In the genomic region with DNA sequence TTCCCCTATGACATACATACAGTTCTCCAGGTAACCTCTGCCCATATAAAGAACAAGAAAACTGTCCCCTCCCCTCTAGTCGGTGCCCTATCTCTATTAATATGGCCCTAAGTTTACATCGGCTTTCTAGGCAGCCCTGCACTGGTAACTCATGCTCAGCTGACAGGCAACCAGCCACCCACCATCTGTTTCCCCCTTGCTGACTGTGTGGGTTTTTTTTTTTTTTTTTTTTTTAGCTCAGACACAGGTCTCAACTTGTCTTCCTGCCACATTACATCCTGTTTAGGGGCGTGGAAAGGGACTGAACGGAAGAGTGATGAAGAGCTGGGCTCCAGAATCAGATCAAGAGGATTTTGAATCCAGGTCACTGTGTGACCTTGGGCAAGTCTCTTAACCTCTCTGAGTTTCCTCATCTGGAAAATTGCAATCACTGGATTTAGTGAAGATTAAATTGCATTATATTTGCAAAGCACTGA, we compare ENCODE assay signal across 9 cellular contexts. TPM values are rescaled to one million over a fixed set of nuclear protein-coding genes. Genes with fewer than 3 reads are reported as not detected.
DNase-seq lines count a peak whose midpoint lies in the region; ATAC-seq and TF ChIP-seq lines count a peak whose summit lies in the region.
"Had no signal": no experiment of that assay in that cellular context is flagged by ENCODE, and none has a peak within 500 bp of the region (broad histone marks: within the 10 kb centered on the region; RNA-seq: fewer than 3 reads in every experiment).

No MANE protein-coding gene starts in this region.

- H3K4me2 ChIP-seq in BLaER1 (peak overlapping the region; percentile 98), GM23338 (no peak overlapping the region)

- H3K27me3 Mint-ChIP-seq in activated T-cell treated with anti-CD3 and anti-CD28 coated beads, Interleukin-2, amount 50 U/mL, for 72 hours (ENCODE audit: low read depth), result no peaks in the 10 kb centered on the region
- no peaks in the 10 kb centered on the region for H3K27me3 Mint-ChIP-seq in natural killer cell treated with Interleukin-12 subunit alpha and Interleukin-12 subunit beta and Interleukin-15 and Interleukin-18, amount 100 ng/mL, for 72 hours
- H3K27me3 Mint-ChIP-seq in GM23338 (ENCODE audit: insufficient read depth, low read depth, poor library complexity), result peaks cover 22% of the 10 kb centered on the region

- H3K36me3 Mint-ChIP-seq in activated T-cell treated with anti-CD3 and anti-CD28 coated beads, Interleukin-2, amount 50 U/mL, for 72 hours (ENCODE audit: insufficient read depth in 2 of 2), result peaks cover 16 to 27% of the 10 kb centered on the region in 2 donors
- H3K36me3 Mint-ChIP-seq in natural killer cell treated with Interleukin-12 subunit alpha and Interleukin-12 subunit beta and Interleukin-15 and Interleukin-18, amount 100 ng/mL, for 72 hours, result peaks cover 28% of the 10 kb centered on the region
- H3K36me3 Mint-ChIP-seq in GM23338 (ENCODE audit: low read depth), result no peaks in the 10 kb centered on the region

- peaks cover 98% of the 10 kb centered on the region for H3K4me1 Mint-ChIP-seq in activated T-cell treated with anti-CD3 and anti-CD28 coated beads, Interleukin-2, amount 50 U/mL, for 72 hours (ENCODE audit: low read depth)
- H3K4me1 Mint-ChIP-seq in natural killer cell treated with Interleukin-12 subunit alpha and Interleukin-12 subunit beta and Interleukin-15 and Interleukin-18, amount 100 ng/mL, for 72 hours (ENCODE audit: low read depth in 2 of 2), result peaks cover 93% of the 10 kb centered on the region in 2 donors
- peaks cover 18% of the 10 kb centered on the region for H3K4me1 Mint-ChIP-seq in GM23338

- H4K20me1 ChIP-seq in BLaER1 (peaks cover 100% of the 10 kb centered on the region), GM23338 (replicated peaks; ENCODE audit: insufficient read depth) (no peaks in the 10 kb centered on the region)

- H3K36me3 ChIP-seq in BLaER1 (peaks cover 93% of the 10 kb centered on the region), GM23338 (ENCODE audit: insufficient read depth) (no peaks in the 10 kb centered on the region)

- H3K27ac ChIP-seq in BLaER1 (peak overlapping the region; percentile 98), GM23338 (ENCODE audit: low read depth) (no peak overlapping the region)

- H3K4me3 Mint-ChIP-seq in activated T-cell treated with anti-CD3 and anti-CD28 coated beads, Interleukin-2, amount 50 U/mL, for 72 hours, result peak overlapping the region; percentile 86 to 99
- H3K4me3 Mint-ChIP-seq in natural killer cell treated with Interleukin-12 subunit alpha and Interleukin-12 subunit beta and Interleukin-15 and Interleukin-18, amount 100 ng/mL, for 72 hours, result peak overlapping the region; percentile 81
- H3K4me3 Mint-ChIP-seq in GM23338, result no peak overlapping the region

- no peaks in the 10 kb centered on the region for H3K79me2 ChIP-seq in GM23338 (replicated peaks; ENCODE audit: insufficient read depth)

- peak; percentile 84 for DNase-seq in GM19240 (ENCODE audit: insufficient read length, low spot score)
- peak; percentile 97 for DNase-seq in NCI-H2171 treated with DMSO at 0.1 percent for 48 hours (lab: John Stamatoyannopoulos, UW)
- peak; percentile 65 to 75 for DNase-seq in activated T-cell treated with anti-CD3 and anti-CD28 coated beads, Interleukin-2, amount 50 U/mL, for 72 hours
- DNase-seq in natural killer cell treated with Interleukin-12 subunit alpha and Interleukin-12 subunit beta and Interleukin-15 and Interleukin-18, amount 100 ng/mL, for 72 hours (ENCODE audit: low spot score), result peak; percentile 76
- no peak for DNase-seq in GM23338 (ENCODE audit: low spot score)
- no peak for DNase-seq in NCI-H187 (lab: John Stamatoyannopoulos, UW)

- H2AFZ ChIP-seq in GM23338, result no peak overlapping the region

- H3K4me1 ChIP-seq in BLaER1, result peaks cover 100% of the 10 kb centered on the region
- no peaks in the 10 kb centered on the region for H3K4me1 ChIP-seq in GM23338 (ENCODE audit: insufficient read depth)

- no peak for TF ChIP-seq CTCF in GM23338 (conservative IDR thresholded peaks at IDR 0.05; ENCODE audit: low read depth in 2 of 2)

- H3F3A ChIP-seq in GM23338 (replicated peaks; ENCODE audit: low read depth), result no peaks in the 10 kb centered on the region

- peak; percentile 76 to 77 for ATAC-seq in activated T-cell treated with anti-CD3 and anti-CD28 coated beads, Interleukin-2, amount 50 U/mL, for 72 hours (replicated peaks in 1 of 2)
- peak; percentile 87 to 90 for ATAC-seq in natural killer cell treated with Interleukin-12 subunit alpha and Interleukin-12 subunit beta and Interleukin-15 and Interleukin-18, amount 100 ng/mL, for 72 hours
- no peak for ATAC-seq in GM23338
- ATAC-seq in HG03025 (IDR thresholded peaks at IDR 0.05; ENCODE audit: low FRiP score, unreplicated experiment), result no peak

- H3K27me3 ChIP-seq in BLaER1, result no peaks in the 10 kb centered on the region
- H3K27me3 ChIP-seq in GM23338 (ENCODE audit: insufficient read depth), result no peaks in the 10 kb centered on the region

- H3K4me3 ChIP-seq in BLaER1 (peak overlapping the region; percentile 93), GM23338 (no peak overlapping the region)

- H3K9me2 ChIP-seq in GM23338 (ENCODE audit: insufficient read depth), result no peaks in the 10 kb centered on the region

- H3K27ac Mint-ChIP-seq in activated T-cell treated with anti-CD3 and anti-CD28 coated beads, Interleukin-2, amount 50 U/mL, for 72 hours, result peak overlapping the region; percentile 87
- H3K27ac Mint-ChIP-seq in natural killer cell treated with Interleukin-12 subunit alpha and Interleukin-12 subunit beta and Interleukin-15 and Interleukin-18, amount 100 ng/mL, for 72 hours, result peak overlapping the region; percentile 98 to 100
- no peak overlapping the region for H3K27ac Mint-ChIP-seq in GM23338

- no peak overlapping the region for H3K9ac ChIP-seq in BLaER1

- no peaks in the 10 kb centered on the region for H3K9me3 Mint-ChIP-seq in activated T-cell treated with anti-CD3 and anti-CD28 coated beads, Interleukin-2, amount 50 U/mL, for 72 hours
- peaks cover 2% of the 10 kb centered on the region for H3K9me3 Mint-ChIP-seq in natural killer cell treated with Interleukin-12 subunit alpha and Interleukin-12 subunit beta and Interleukin-15 and Interleukin-18, amount 100 ng/mL, for 72 hours
- peaks cover 3% of the 10 kb centered on the region; the same call in 1 of the 3 replicates for H3K9me3 Mint-ChIP-seq in GM23338

- no peaks in the 10 kb centered on the region for H3K9me3 ChIP-seq in BLaER1

TF ChIP-seq in GM23338, 12 proteins besides CTCF, POLR2A, EP300 and RAD21:
- TF ChIP-seq NANOG (IDR thresholded peaks at IDR 0.05; ENCODE audit: borderline replicate concordance), result no peak
- no peak for TF ChIP-seq POLR2AphosphoS5 (IDR thresholded peaks at IDR 0.05; ENCODE audit: low read depth)
- no peak for TF ChIP-seq JUNB (IDR thresholded peaks at IDR 0.05; ENCODE audit: unreplicated experiment)
- TF ChIP-seq ZNF331 (CRISPR knock-in tag; IDR thresholded peaks at IDR 0.05; ENCODE audit: low read depth), result no peak

RNA-seq across cellular contexts. Expression of gene LAPTM5, which starts 14.0 kb away (rescaled TPM):
- 100 to 1,000 TPM; 220 to 281 TPM for total RNA-seq in activated T-cell treated with anti-CD3 and anti-CD28 coated beads, Interleukin-2, amount 50 U/mL, for 72 hours
- 100 to 1,000 TPM; 150 to 153 TPM for total RNA-seq in natural killer cell treated with Interleukin-12 subunit alpha and Interleukin-12 subunit beta and Interleukin-15 and Interleukin-18, amount 100 ng/mL, for 72 hours
- total RNA-seq in GM23338 (2014; rRNA removed; shearing (Covaris generic)), result not detected in 2 replicates
- 0.21 and 1.0 TPM in 2 replicates for polyA plus RNA-seq in GM23338 (2016; fragmentation: Nextera tagmentation; extraction: Ambion mirVana)
- total RNA-seq: renal cortical epithelial cell had no signal

RNA-seq across cellular contexts. Expression of gene MATN1, which starts 20.2 kb away (rescaled TPM):
- total RNA-seq in activated T-cell treated with anti-CD3 and anti-CD28 coated beads, Interleukin-2, amount 50 U/mL, for 72 hours, result 1 to 10 TPM; 1.0 to 1.2 TPM
- 1 to 10 TPM in 1 of 2 donors, under 1 TPM in 1; 0.31 to 1.1 TPM for total RNA-seq in natural killer cell treated with Interleukin-12 subunit alpha and Interleukin-12 subunit beta and Interleukin-15 and Interleukin-18, amount 100 ng/mL, for 72 hours
- total RNA-seq in GM23338 (2014; rRNA removed; shearing (Covaris generic)), result 0.31 TPM in 1 of 2 replicates, not detected in the other
- 0.08 and 0.21 TPM in 2 replicates for polyA plus RNA-seq in GM23338 (2016; fragmentation: Nextera tagmentation; extraction: Ambion mirVana)
- total RNA-seq: renal cortical epithelial cell had no signal

Comparison
In these comparisons a context has a peak if more than half of its experiments do, and no peak if none do; other contexts are left out.
1. DNase-seq: peak in GM19240 (single experiment), NCI-H2171 treated with DMSO at 0.1 percent for 48 hours (single experiment), activated T-cell treated with anti-CD3 and anti-CD28 coated beads, Interleukin-2, amount 50 U/mL, for 72 hours (2 of 2) and natural killer cell treated with Interleukin-12 subunit alpha and Interleukin-12 subunit beta and Interleukin-15 and Interleukin-18, amount 100 ng/mL, for 72 hours (single experiment); none in GM23338 (single experiment) and NCI-H187 (0 of 2).
2. ATAC-seq: peak in activated T-cell treated with anti-CD3 and anti-CD28 coated beads, Interleukin-2, amount 50 U/mL, for 72 hours (2 of 2) and natural killer cell treated with Interleukin-12 subunit alpha and Interleukin-12 subunit beta and Interleukin-15 and Interleukin-18, amount 100 ng/mL, for 72 hours (2 of 2); none in GM23338 (single experiment) and HG03025 (single experiment).
3. RNA of gene LAPTM5, which starts 14.0 kb away (total RNA-seq): 220 to 281 TPM in activated T-cell treated with anti-CD3 and anti-CD28 coated beads, Interleukin-2, amount 50 U/mL, for 72 hours and 150 to 153 TPM in natural killer cell treated with Interleukin-12 subunit alpha and Interleukin-12 subunit beta and Interleukin-15 and Interleukin-18, amount 100 ng/mL, for 72 hours; not detected in GM23338; every median in the first group is over 100 times any median in the second.